In the genomic region with DNA sequence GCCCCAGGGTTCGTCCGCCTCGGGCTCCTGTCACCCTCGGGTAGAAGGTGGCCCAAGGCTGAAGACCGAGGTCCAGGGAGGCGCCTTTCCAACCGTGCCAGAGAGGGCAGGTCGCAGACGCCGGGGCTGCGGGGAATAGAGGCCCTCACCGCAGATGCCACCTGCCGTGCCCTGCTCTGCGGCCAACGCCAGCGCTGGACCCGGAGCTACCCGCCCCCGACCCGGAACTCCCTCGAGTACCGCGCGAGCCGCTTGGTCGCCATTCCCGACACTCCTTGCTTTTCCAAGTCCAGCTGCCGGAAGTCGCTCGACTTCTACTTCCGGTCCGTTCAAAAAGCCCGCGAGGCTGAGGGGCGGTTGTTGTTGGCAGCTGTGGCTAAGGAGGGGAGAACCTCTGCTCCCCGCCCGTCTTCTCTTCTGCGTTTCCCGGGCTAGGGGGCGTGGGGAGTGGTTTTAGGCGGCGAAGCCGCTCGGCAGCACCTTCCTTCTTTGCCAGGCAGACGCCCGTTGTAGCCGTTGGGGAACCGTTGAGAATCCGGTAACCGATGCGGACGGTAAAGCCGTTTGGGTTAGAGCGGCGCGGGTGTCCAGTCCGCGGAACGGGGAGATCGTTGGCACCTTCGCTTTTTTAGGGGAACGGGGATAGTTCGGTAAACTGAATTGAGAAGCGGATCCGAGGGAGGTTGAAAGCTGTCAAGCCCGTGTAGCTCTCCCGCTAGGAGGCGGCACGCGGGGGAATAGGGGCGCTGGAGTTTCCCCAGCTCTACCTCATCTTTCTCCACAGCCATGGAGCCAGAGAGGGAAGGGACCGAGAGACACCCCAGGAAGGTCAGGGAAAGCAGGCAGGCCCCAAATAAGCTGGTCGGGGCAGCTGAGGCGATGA, we compare ENCODE assay signal across 8 cellular contexts. TPM values are rescaled to one million over a fixed set of nuclear protein-coding genes. Genes with fewer than 3 reads are reported as not detected.
DNase-seq lines count a peak whose midpoint lies in the region; ATAC-seq and TF ChIP-seq lines count a peak whose summit lies in the region.

Gene ERI2 (minus strand): TSS at position 305 of the 883 bp plus-strand sequence. CDS start 42 bp downstream, at position 263.
Gene REXO5 (plus strand): TSS at position 360 of the 883 bp plus-strand sequence. CDS start 427 bp downstream, at position 787.

- peak within 1 kb of the TSS; percentile 77 to 96 (median 93) for H3K27ac Mint-ChIP-seq in CD14-positive monocyte

- H3K4me1 ChIP-seq in right lobe of liver = peaks cover 0 to 30% (median 12%) of the 10 kb centered on the region in 4 donors

- H3K4me1 Mint-ChIP-seq in CD14-positive monocyte = peaks cover 25% of the 10 kb centered on the region

- H3K27me3 ChIP-seq in dorsolateral prefrontal cortex (no peaks in the 10 kb centered on the region), right lobe of liver (no peaks in the 10 kb centered on the region)

- H3K36me3 ChIP-seq in right lobe of liver = peaks cover 0 to under 1% (median 0%) of the 10 kb centered on the region in 4 donors

- TF ChIP-seq POLR2A in right lobe of liver (IDR thresholded peaks at IDR 0.05) = peak; percentile 82

- H3K4me3 ChIP-seq in dorsolateral prefrontal cortex (peak within 1 kb of the TSS; percentile 60 to 99 (median 90)), right lobe of liver (peak within 1 kb of the TSS; percentile 63 to 91 (median 84))

- no peaks in the 10 kb centered on the region for H3K27me3 Mint-ChIP-seq in CD14-positive monocyte (ENCODE audit: low read depth in 3 of 3)

- peak within 1 kb of the TSS; percentile 99 to 100 for H3K4me3 Mint-ChIP-seq in CD14-positive monocyte

- H3K36me3 Mint-ChIP-seq in CD14-positive monocyte = peaks cover 4 to 11% of the 10 kb centered on the region in 2 donors

- ATAC-seq in GM19372 (IDR thresholded peaks at IDR 0.05; ENCODE audit: low read depth, unreplicated experiment) = peak; percentile 84
- peak; percentile 58 for ATAC-seq in HG03565 (IDR thresholded peaks at IDR 0.05; ENCODE audit: unreplicated experiment)
- peak; percentile 87 to 94 (median 91) for ATAC-seq in right lobe of liver

- intact Hi-C loops in CD14-positive monocyte (cut with micrococcal nuclease) = no loop called here
- intact Hi-C loops in dorsolateral prefrontal cortex (cut with DNase I) = loop anchor here (5.0 kb wide), 3 partner anchors 64 to 276 kb away; partner anchors contain the start of genes DCUN1D3 (in 1 of the 2), LYRM1 (in 1 of the 2) and THUMPD1 (in 1 of the 2)
- intact Hi-C loops in right lobe of liver (cut with DNase I) = no loop called here

- no peaks in the 10 kb centered on the region for H3K9me3 ChIP-seq in right lobe of liver

- DNase-seq in CD14-positive monocyte (ENCODE audit: low spot score) (peak; percentile 64), NCI-H748 treated with DMSO at 0.1 percent for 48 hours (lab: John Stamatoyannopoulos, UW) (peak; percentile 83), dorsolateral prefrontal cortex (peak; percentile 83 to 94 (median 90)), right lobe of liver (peak; percentile 92 to 94 (median 94))
- DNase-seq in activated CD4-positive, alpha-beta T cell treated with anti-CD3 and anti-CD28 coated beads, Interleukin-2, amount 50 U/mL, for 48 hours = peak; percentile 85 to 87
- peak; percentile 79 for DNase-seq in stimulated activated CD4-positive, alpha-beta T cell treated with anti-CD3 and anti-CD28 coated beads, Interleukin-4, amount 100 ng/mL, for 24 hours

- H3K27ac ChIP-seq in dorsolateral prefrontal cortex = peak within 1 kb of the TSS; percentile 31 to 94 (median 85)
- H3K27ac ChIP-seq in right lobe of liver = peak within 1 kb of the TSS; percentile 68 to 86 (median 82)

- H3K9me3 Mint-ChIP-seq in CD14-positive monocyte = no peaks in the 10 kb centered on the region

- 0% methylated on average over 18 of the region's 74 CpGs for WGBS in right lobe of liver (ENCODE audit: insufficient coverage, low coverage, low lambda C conversion rate, missing lambda C conversion rate)

- TF ChIP-seq CTCF in CD14-positive monocyte (IDR thresholded peaks at IDR 0.05) (peak; percentile 30), dorsolateral prefrontal cortex (IDR thresholded peaks at IDR 0.05 in 54 of 56, conservative IDR thresholded peaks at IDR 0.05 in 2 of 56; ENCODE audit: low read depth in 1 of 56, partially characterized antibody in 56 of 56) (peak in 46 of 56 donors; percentile 7 to 63 (median 41)), right lobe of liver (IDR thresholded peaks at IDR 0.05) (peak in 3 of 4 donors; percentile 39 to 45 (median 43))

RNA-seq across cellular contexts. Expression of gene ERI2, which starts in this region (rescaled TPM):
- 10 to 100 TPM; 10.4 to 10.5 TPM for polyA plus RNA-seq in CD14-positive monocyte
- total RNA-seq in dorsolateral prefrontal cortex (10 to 100 TPM; 10.9 to 36.9 (median 19.8) TPM), right lobe of liver (10 to 100 TPM in 5 of 6 experiments, 1 to 10 TPM in 1; 9.8 to 15.9 (median 14.8) TPM)

RNA-seq across cellular contexts. Expression of gene REXO5, which starts in this region (rescaled TPM):
- 1 to 10 TPM in 1 of 2 donors, under 1 TPM in 1; 0.52 to 1.4 TPM for polyA plus RNA-seq in CD14-positive monocyte
- total RNA-seq in dorsolateral prefrontal cortex (1 to 10 TPM; 1.6 to 9.0 (median 4.8) TPM), right lobe of liver (1 to 10 TPM; 1.1 to 2.9 (median 2.4) TPM)

Comparison
In these comparisons a context has a peak if more than half of its experiments do, and no peak if none do; other contexts are left out.
1. Peak in every context shown above with its lines: DNase-seq, ATAC-seq, H3K4me3 ChIP-seq and H3K27ac ChIP-seq.
2. intact Hi-C loops: an anchor here in dorsolateral prefrontal cortex (5.0 kb wide); none called in CD14-positive monocyte and right lobe of liver.